In genomic region chr15:60582370-60583036, GRCh38 we compare ENCODE assay signal across 12 cellular contexts.
DNase-seq lines count a peak whose midpoint lies in the region; ATAC-seq and TF ChIP-seq lines count a peak whose summit lies in the region.
"Had no signal": no experiment of that assay in that cellular context is flagged by ENCODE, and none has a peak within 500 bp of the region (broad histone marks: within the 10 kb centered on the region; RNA-seq: fewer than 3 reads in every experiment).

No MANE protein-coding gene starts in this region.

- no peak for TF ChIP-seq CTCF in GM10266 (IDR thresholded peaks at IDR 0.05; ENCODE audit: control insufficient read depth, insufficient read depth, low read depth, missing control alignments)

- no peaks in the 10 kb centered on the region for H3K9me3 Mint-ChIP-seq in activated T-helper 1 cell treated with anti-CD3 and anti-CD28 coated beads, Interleukin-12 subunit alpha, Interleukin-12 subunit beta, Interleukin-2, Interleukin-4 antibody, amounts not matched to agents 30 ng/mL and 10 ng/mL and 1 ng/mL, durations not matched to agents 14 hours and 24 hours and 36 hours
- no peaks in the 10 kb centered on the region for H3K9me3 Mint-ChIP-seq in memory B cell

- H3K36me3 Mint-ChIP-seq in activated T-helper 1 cell treated with anti-CD3 and anti-CD28 coated beads, Interleukin-12 subunit alpha, Interleukin-12 subunit beta, Interleukin-2, Interleukin-4 antibody, amounts not matched to agents 30 ng/mL and 10 ng/mL and 1 ng/mL, durations not matched to agents 14 hours and 24 hours and 36 hours (ENCODE audit: low read depth) = peaks cover 8% of the 10 kb centered on the region
- no peaks in the 10 kb centered on the region for H3K36me3 Mint-ChIP-seq in memory B cell

- H3K27ac Mint-ChIP-seq in activated T-helper 1 cell treated with anti-CD3 and anti-CD28 coated beads, Interleukin-12 subunit alpha, Interleukin-12 subunit beta, Interleukin-2, Interleukin-4 antibody, amounts not matched to agents 30 ng/mL and 10 ng/mL and 1 ng/mL, durations not matched to agents 14 hours and 24 hours and 36 hours = peak overlapping the region; percentile 95
- peak overlapping the region; percentile 92 for H3K27ac Mint-ChIP-seq in memory B cell

- intact Hi-C loops in activated T-helper 1 cell treated with anti-CD3 and anti-CD28 coated beads, Interleukin-12 subunit alpha, Interleukin-12 subunit beta, Interleukin-2, Interleukin-4 antibody, amounts not matched to agents 30 ng/mL and 10 ng/mL and 1 ng/mL, durations not matched to agents 14 hours and 24 hours and 36 hours (cut with micrococcal nuclease) = loop anchor here (1.0 to 5.0 kb wide), 8 partner anchors 14 to 1650 kb away; partner anchors contain the start of genes BNIP2 and SLTM

- ATAC-seq in HG03060 (IDR thresholded peaks at IDR 0.05; ENCODE audit: low read depth, unreplicated experiment) (peak; percentile 46), memory B cell (ENCODE audit: low read depth) (peak; percentile 79), HG03280 (IDR thresholded peaks at IDR 0.05; ENCODE audit: unreplicated experiment) (no peak)

- H3K27me3 Mint-ChIP-seq in activated T-helper 1 cell treated with anti-CD3 and anti-CD28 coated beads, Interleukin-12 subunit alpha, Interleukin-12 subunit beta, Interleukin-2, Interleukin-4 antibody, amounts not matched to agents 30 ng/mL and 10 ng/mL and 1 ng/mL, durations not matched to agents 14 hours and 24 hours and 36 hours (ENCODE audit: insufficient read depth) = no peaks in the 10 kb centered on the region
- no peaks in the 10 kb centered on the region for H3K27me3 Mint-ChIP-seq in memory B cell

- peak overlapping the region; percentile 74 for H3K4me3 Mint-ChIP-seq in activated T-helper 1 cell treated with anti-CD3 and anti-CD28 coated beads, Interleukin-12 subunit alpha, Interleukin-12 subunit beta, Interleukin-2, Interleukin-4 antibody, amounts not matched to agents 30 ng/mL and 10 ng/mL and 1 ng/mL, durations not matched to agents 14 hours and 24 hours and 36 hours
- H3K4me3 Mint-ChIP-seq in memory B cell = peak overlapping the region; percentile 39

- H3K4me1 Mint-ChIP-seq in activated T-helper 1 cell treated with anti-CD3 and anti-CD28 coated beads, Interleukin-12 subunit alpha, Interleukin-12 subunit beta, Interleukin-2, Interleukin-4 antibody, amounts not matched to agents 30 ng/mL and 10 ng/mL and 1 ng/mL, durations not matched to agents 14 hours and 24 hours and 36 hours (ENCODE audit: low read depth) = peaks cover 83% of the 10 kb centered on the region
- peaks cover 20% of the 10 kb centered on the region for H3K4me1 Mint-ChIP-seq in memory B cell

- DNase-seq in GM10266 (ENCODE audit: extremely low spot score) (peak; percentile 42), memory B cell (ENCODE audit: low spot score in 2 of 2) (peak in 1 of 2 donors; percentile 25), occipital lobe (lab: John Stamatoyannopoulos, UW) (no peak), GM19238 (ENCODE audit: insufficient read length, low spot score) (no peak), ureter (ENCODE audit: low spot score) (no peak)
- peak; percentile 59 for DNase-seq in activated T-helper 1 cell treated with anti-CD3 and anti-CD28 coated beads, Interleukin-12 subunit alpha, Interleukin-12 subunit beta, Interleukin-2, Interleukin-4 antibody, amounts not matched to agents 30 ng/mL and 10 ng/mL and 1 ng/mL, durations not matched to agents 14 hours and 24 hours and 36 hours (ENCODE audit: low spot score)
- DNase-seq: DMS53, Kasumi-1, kidney, RPMI8226 had no signal

Comparison
In these comparisons a context has a peak if more than half of its experiments do, and no peak if none do; other contexts are left out.
1. DNase-seq: peak in GM10266 (single experiment) and activated T-helper 1 cell treated with anti-CD3 and anti-CD28 coated beads, Interleukin-12 subunit alpha, Interleukin-12 subunit beta, Interleukin-2, Interleukin-4 antibody, amounts not matched to agents 30 ng/mL and 10 ng/mL and 1 ng/mL, durations not matched to agents 14 hours and 24 hours and 36 hours (single experiment); none in occipital lobe (single experiment), GM19238 (single experiment) and ureter (single experiment).